Comparison of ENCODE assay signal across 2 cellular contexts in the genomic region with DNA sequence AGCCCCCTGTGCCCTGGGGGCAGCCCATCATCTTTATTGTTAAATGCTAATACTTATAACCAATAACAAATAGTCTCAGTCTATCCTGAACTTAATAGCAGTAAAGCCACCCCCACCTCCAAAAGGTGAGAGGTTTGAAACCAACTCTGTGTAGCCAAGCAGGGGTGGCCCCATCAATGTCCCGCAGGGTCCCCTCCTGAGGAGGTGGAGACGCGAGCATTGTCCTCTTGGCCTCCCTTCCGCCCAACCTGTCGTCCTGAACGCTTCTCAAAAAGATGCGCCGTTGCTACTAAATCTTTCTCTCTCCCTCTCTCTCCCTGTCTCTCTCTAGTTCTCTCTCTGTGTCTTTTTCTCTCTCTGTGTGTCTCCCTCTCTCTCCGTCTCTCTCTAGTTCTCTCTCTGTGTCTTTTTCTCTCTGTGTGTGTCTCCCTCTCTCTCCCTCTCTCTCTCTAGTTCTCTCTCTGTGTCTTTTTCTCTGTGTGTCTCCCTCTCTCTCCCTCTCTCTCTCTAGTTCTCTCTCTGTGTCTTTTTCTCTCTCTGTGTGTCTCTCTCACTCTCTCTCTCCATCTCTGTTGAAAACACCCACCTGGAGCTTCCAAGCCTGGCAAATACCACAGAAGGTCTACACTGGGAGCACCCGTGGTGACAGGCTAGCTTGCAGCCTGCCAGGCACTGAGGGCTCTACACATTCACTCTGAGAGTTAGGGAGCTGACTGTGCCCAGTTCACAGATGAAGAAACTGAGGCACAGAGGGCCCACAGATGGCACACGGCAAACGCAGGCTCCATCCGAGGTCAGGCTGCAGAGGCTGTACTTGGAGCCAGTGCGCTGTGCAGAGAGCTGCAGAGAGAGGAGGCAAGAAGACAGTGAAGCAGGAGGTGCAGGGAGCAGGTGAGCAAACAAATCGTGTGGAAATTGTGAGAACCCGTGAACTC.
TF ChIP-seq lines count a peak whose summit lies in the region.

No MANE protein-coding gene starts in this region.

TF ChIP-seq in HepG2, 621 proteins besides CTCF, POLR2A, EP300 and RAD21 (continued from another document and continues in another):
- TF ChIP-seq, protein P1, sequence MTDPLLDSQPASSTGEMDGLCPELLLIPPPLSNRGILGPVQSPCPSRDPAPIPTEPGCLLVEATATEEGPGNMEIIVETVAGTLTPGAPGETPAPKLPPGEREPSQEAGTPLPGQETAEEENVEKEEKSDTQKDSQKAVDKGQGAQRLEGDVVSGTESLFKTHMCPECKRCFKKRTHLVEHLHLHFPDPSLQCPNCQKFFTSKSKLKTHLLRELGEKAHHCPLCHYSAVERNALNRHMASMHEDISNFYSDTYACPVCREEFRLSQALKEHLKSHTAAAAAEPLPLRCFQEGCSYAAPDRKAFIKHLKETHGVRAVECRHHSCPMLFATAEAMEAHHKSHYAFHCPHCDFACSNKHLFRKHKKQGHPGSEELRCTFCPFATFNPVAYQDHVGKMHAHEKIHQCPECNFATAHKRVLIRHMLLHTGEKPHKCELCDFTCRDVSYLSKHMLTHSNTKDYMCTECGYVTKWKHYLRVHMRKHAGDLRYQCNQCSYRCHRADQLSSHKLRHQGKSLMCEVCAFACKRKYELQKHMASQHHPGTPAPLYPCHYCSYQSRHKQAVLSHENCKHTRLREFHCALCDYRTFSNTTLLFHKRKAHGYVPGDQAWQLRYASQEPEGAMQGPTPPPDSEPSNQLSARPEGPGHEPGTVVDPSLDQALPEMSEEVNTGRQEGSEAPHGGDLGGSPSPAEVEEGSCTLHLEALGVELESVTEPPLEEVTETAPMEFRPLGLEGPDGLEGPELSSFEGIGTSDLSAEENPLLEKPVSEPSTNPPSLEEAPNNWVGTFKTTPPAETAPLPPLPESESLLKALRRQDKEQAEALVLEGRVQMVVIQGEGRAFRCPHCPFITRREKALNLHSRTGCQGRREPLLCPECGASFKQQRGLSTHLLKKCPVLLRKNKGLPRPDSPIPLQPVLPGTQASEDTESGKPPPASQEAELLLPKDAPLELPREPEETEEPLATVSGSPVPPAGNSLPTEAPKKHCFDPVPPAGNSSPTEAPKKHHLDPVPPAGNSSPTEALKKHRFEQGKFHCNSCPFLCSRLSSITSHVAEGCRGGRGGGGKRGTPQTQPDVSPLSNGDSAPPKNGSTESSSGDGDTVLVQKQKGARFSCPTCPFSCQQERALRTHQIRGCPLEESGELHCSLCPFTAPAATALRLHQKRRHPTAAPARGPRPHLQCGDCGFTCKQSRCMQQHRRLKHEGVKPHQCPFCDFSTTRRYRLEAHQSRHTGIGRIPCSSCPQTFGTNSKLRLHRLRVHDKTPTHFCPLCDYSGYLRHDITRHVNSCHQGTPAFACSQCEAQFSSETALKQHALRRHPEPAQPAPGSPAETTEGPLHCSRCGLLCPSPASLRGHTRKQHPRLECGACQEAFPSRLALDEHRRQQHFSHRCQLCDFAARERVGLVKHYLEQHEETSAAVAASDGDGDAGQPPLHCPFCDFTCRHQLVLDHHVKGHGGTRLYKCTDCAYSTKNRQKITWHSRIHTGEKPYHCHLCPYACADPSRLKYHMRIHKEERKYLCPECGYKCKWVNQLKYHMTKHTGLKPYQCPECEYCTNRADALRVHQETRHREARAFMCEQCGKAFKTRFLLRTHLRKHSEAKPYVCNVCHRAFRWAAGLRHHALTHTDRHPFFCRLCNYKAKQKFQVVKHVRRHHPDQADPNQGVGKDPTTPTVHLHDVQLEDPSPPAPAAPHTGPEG (CRISPR knock-in tag; IDR thresholded peaks at IDR 0.05), result no peak
- TF ChIP-seq NFIB (CRISPR knock-in tag; IDR thresholded peaks at IDR 0.05; ENCODE audit: borderline replicate concordance) (no peak), TCF12 (IDR thresholded peaks at IDR 0.05) (no peak), TCF12 (CRISPR knock-in tag; IDR thresholded peaks at IDR 0.05) (no peak), ZNF460 (CRISPR knock-in tag; IDR thresholded peaks at IDR 0.05; ENCODE audit: borderline replicate concordance) (no peak), ATF7 (IDR thresholded peaks at IDR 0.05) (0 out of 2 replicates have a peak, but pooled peaks have one; percentile 12), ATF7 (CRISPR knock-in tag; IDR thresholded peaks at IDR 0.05) (no peak), ZNF790 (CRISPR knock-in tag; IDR thresholded peaks at IDR 0.05; ENCODE audit: borderline replicate concordance) (no peak), HMG20B (CRISPR knock-in tag; conservative IDR thresholded peaks at IDR 0.05) (no peak), ZNF788 (CRISPR knock-in tag; IDR thresholded peaks at IDR 0.05; ENCODE audit: borderline replicate concordance) (no peak), ZNF777 (CRISPR knock-in tag; IDR thresholded peaks at IDR 0.05) (no peak), KMT2A (CRISPR knock-in tag; IDR thresholded peaks at IDR 0.05) (no peak), MLXIP (CRISPR knock-in tag; IDR thresholded peaks at IDR 0.05; ENCODE audit: borderline replicate concordance) (no peak), ZNF180 (CRISPR knock-in tag; IDR thresholded peaks at IDR 0.05; ENCODE audit: borderline replicate concordance, low read depth) (no peak), RFXAP (CRISPR knock-in tag; IDR thresholded peaks at IDR 0.05; ENCODE audit: borderline replicate concordance) (no peak), ZNF629 (CRISPR knock-in tag; conservative IDR thresholded peaks at IDR 0.05) (peak; percentile 73), HNF1B (CRISPR knock-in tag; IDR thresholded peaks at IDR 0.05) (no peak)

TF ChIP-seq in GM23338, 12 proteins besides CTCF, POLR2A, EP300 and RAD21 (continued from another document):
- TF ChIP-seq, protein P2, sequence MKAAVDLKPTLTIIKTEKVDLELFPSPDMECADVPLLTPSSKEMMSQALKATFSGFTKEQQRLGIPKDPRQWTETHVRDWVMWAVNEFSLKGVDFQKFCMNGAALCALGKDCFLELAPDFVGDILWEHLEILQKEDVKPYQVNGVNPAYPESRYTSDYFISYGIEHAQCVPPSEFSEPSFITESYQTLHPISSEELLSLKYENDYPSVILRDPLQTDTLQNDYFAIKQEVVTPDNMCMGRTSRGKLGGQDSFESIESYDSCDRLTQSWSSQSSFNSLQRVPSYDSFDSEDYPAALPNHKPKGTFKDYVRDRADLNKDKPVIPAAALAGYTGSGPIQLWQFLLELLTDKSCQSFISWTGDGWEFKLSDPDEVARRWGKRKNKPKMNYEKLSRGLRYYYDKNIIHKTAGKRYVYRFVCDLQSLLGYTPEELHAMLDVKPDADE (IDR thresholded peaks at IDR 0.05), result no peak
- TF ChIP-seq CREB1 (CRISPR knock-in tag; IDR thresholded peaks at IDR 0.05; ENCODE audit: low read depth) (no peak), EZH2phosphoT487 (IDR thresholded peaks at IDR 0.05; ENCODE audit: unreplicated experiment) (no peak), NANOG (IDR thresholded peaks at IDR 0.05; ENCODE audit: borderline replicate concordance) (no peak), ZNF462 (CRISPR knock-in tag; IDR thresholded peaks at IDR 0.05) (no peak), STAT1 (IDR thresholded peaks at IDR 0.05; ENCODE audit: unreplicated experiment) (no peak), EZH2 (IDR thresholded peaks at IDR 0.05; ENCODE audit: low read depth, unreplicated experiment) (no peak)
